ENCODE assay signal across 16 cellular contexts in the genomic region with DNA sequence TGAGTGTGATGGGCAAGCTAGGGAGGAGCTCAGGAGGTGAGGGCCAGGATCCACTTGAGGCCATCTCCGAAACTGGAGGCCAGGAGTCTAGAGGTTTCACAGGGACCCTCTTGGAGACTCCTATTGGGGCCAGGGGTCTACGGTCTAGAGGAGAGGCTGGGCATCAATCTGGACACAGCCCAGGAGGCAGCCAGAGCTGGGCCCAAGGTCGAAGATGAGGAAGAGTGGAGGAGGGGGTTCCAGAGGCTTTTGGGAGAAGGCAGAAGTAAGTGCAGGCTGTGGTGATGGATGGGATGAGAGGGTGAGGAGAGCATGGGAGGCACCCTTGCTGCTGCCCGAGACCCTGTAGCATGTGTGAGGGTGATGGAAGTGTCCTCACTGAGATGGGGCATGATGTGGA. TPM values are rescaled to one million over a fixed set of nuclear protein-coding genes. Genes with fewer than 3 reads are reported as not detected.
DNase-seq lines count a peak whose midpoint lies in the region; ATAC-seq and TF ChIP-seq lines count a peak whose summit lies in the region.
"Had no signal": no experiment of that assay in that cellular context is flagged by ENCODE, and none has a peak within 500 bp of the region (broad histone marks: within the 10 kb centered on the region; RNA-seq: fewer than 3 reads in every experiment).

No MANE protein-coding gene starts in this region.

- no peaks in the 10 kb centered on the region for H3K9me3 ChIP-seq in esophagus muscularis mucosa
- peaks cover 4% of the 10 kb centered on the region for H3K9me3 ChIP-seq in mesodermal cell (ENCODE audit: control insufficient read depth, low read length)
- no peaks in the 10 kb centered on the region for H3K9me3 ChIP-seq in CD8-positive, alpha-beta memory T cell (ENCODE audit: low read length)
- H3K9me3 ChIP-seq: SJSA1 had no signal

- TF ChIP-seq POLR2A in esophagus muscularis mucosa (IDR thresholded peaks at IDR 0.05; ENCODE audit: low read depth): no peak

- no peak for TF ChIP-seq EP300 in esophagus muscularis mucosa (IDR thresholded peaks at IDR 0.05)

- peaks cover 14 to 38% of the 10 kb centered on the region in 2 donors for H3K36me3 Mint-ChIP-seq in stimulated activated naive B cell treated with anti-CD40 and anti-IgM and Interleukin-4, amounts not matched to agents 10 μg/mL and 1 μg/mL and 100 μg/mL, for 72 hours
- H3K36me3 Mint-ChIP-seq in CD8-positive, alpha-beta memory T cell: no peaks in the 10 kb centered on the region

- peak; percentile 32 for DNase-seq in activated CD8-positive, alpha-beta memory T cell treated with anti-CD3 and anti-CD28 coated beads, Interleukin-2, amount 50 U/mL, for 48 hours
- DNase-seq in esophagus muscularis mucosa (ENCODE audit: extremely low spot score) (no peak), iPS-NIHi11 (ENCODE audit: low spot score) (no peak), medulla oblongata (ENCODE audit: extremely low spot score) (no peak)
- DNase-seq in stimulated activated naive B cell treated with anti-CD40 and anti-IgM and Interleukin-4, amounts not matched to agents 10 μg/mL and 1 μg/mL and 100 μg/mL, for 72 hours: no peak
- no peak for DNase-seq in CD8-positive, alpha-beta memory T cell
- DNase-seq: activated CD8-positive, alpha-beta T cell treated with anti-CD3 and anti-CD28 coated beads, Interleukin-2, amount 10 ng/mL, durations not matched to agents 7 days and 5 days; DND-41; HFFc6; Kasumi-1; NCI-H1092 treated with DMSO at 0.1 percent for 48 hours; NCI-H2107; NCI-H69 had no signal

- no peak for ATAC-seq in stimulated activated naive B cell treated with anti-CD40 and anti-IgM and Interleukin-4, amounts not matched to agents 10 μg/mL and 1 μg/mL and 100 μg/mL, for 72 hours (replicated peaks)
- no peak for ATAC-seq in HG02588 (IDR thresholded peaks at IDR 0.05; ENCODE audit: unreplicated experiment)
- ATAC-seq: activated CD8-positive, alpha-beta T cell treated with anti-CD3 and anti-CD28 coated beads, Interleukin-2, amount 10 ng/mL, durations not matched to agents 7 days and 5 days had no signal

- H3K4me3 ChIP-seq in esophagus muscularis mucosa (no peak overlapping the region), mesodermal cell (ENCODE audit: extremely low read depth, insufficient read depth, low read length, poor library complexity, severe bottlenecking) (no peak overlapping the region)
- no peak overlapping the region for H3K4me3 ChIP-seq in CD8-positive, alpha-beta memory T cell (ENCODE audit: low read length)
- H3K4me3 ChIP-seq: SJSA1 had no signal

- H3K4me1 Mint-ChIP-seq in stimulated activated naive B cell treated with anti-CD40 and anti-IgM and Interleukin-4, amounts not matched to agents 10 μg/mL and 1 μg/mL and 100 μg/mL, for 72 hours: peaks cover 36 to 60% of the 10 kb centered on the region in 2 donors
- H3K4me1 Mint-ChIP-seq in CD8-positive, alpha-beta memory T cell: no peaks in the 10 kb centered on the region

- H3K27ac Mint-ChIP-seq in stimulated activated naive B cell treated with anti-CD40 and anti-IgM and Interleukin-4, amounts not matched to agents 10 μg/mL and 1 μg/mL and 100 μg/mL, for 72 hours: peak overlapping the region; percentile 56
- peak overlapping the region in 1 of 8 donors; percentile 47 for H3K27ac Mint-ChIP-seq in CD8-positive, alpha-beta memory T cell
- H3K27ac Mint-ChIP-seq: activated CD8-positive, alpha-beta T cell treated with anti-CD3 and anti-CD28 coated beads, Interleukin-2, amount 10 ng/mL, durations not matched to agents 7 days and 5 days; HFFc6 had no signal

- peaks cover 1 to 4% of the 10 kb centered on the region in 2 donors for H3K9me3 Mint-ChIP-seq in stimulated activated naive B cell treated with anti-CD40 and anti-IgM and Interleukin-4, amounts not matched to agents 10 μg/mL and 1 μg/mL and 100 μg/mL, for 72 hours
- peaks cover 0 to 6% (median 0%) of the 10 kb centered on the region in 5 donors for H3K9me3 Mint-ChIP-seq in CD8-positive, alpha-beta memory T cell

- no peak for TF ChIP-seq CTCF in esophagus muscularis mucosa (IDR thresholded peaks at IDR 0.05)

- intact Hi-C loops in esophagus muscularis mucosa (cut with DNase I): no loop called here

- H3K36me3 ChIP-seq in esophagus muscularis mucosa (no peaks in the 10 kb centered on the region), mesodermal cell (ENCODE audit: control insufficient read depth, insufficient read depth, low read length) (no peaks in the 10 kb centered on the region)
- H3K36me3 ChIP-seq in CD8-positive, alpha-beta memory T cell (ENCODE audit: insufficient read depth, low read length): no peaks in the 10 kb centered on the region
- H3K36me3 ChIP-seq: SJSA1 had no signal

- 74% methylated on average over 4 of the region's 4 CpGs for WGBS in esophagus muscularis mucosa
- WGBS in mesodermal cell (ENCODE audit: insufficient coverage in 2 of 2), 2 experiments: 92 to 93% methylated on average over 4 of the region's 4 CpGs

- POLR2A ChIA-PET in CD8-positive, alpha-beta memory T cell (lab: Charles Lee): no interaction called here

- H3K27ac ChIP-seq in esophagus muscularis mucosa (replicated peaks in 1 of 4) (peak overlapping the region in 3 of 4 donors; percentile 34 to 75 (median 61)), mesodermal cell (ENCODE audit: low read depth, low read length, severe bottlenecking) (peak overlapping the region; percentile 66)
- no peak overlapping the region for H3K27ac ChIP-seq in CD8-positive, alpha-beta memory T cell (ENCODE audit: low read depth, low read length)
- H3K27ac ChIP-seq: SJSA1 had no signal

- CTCF ChIA-PET in CD8-positive, alpha-beta memory T cell (lab: Charles Lee): no interaction called here

- H3K27me3 ChIP-seq in esophagus muscularis mucosa: no peaks in the 10 kb centered on the region
- no peaks in the 10 kb centered on the region for H3K27me3 ChIP-seq in CD8-positive, alpha-beta memory T cell (ENCODE audit: insufficient read depth, low read length, poor library complexity, severe bottlenecking)
- H3K27me3 ChIP-seq: SJSA1 had no signal

- H3K4me1 ChIP-seq in esophagus muscularis mucosa (peaks cover 42 to 56% (median 46%) of the 10 kb centered on the region in 4 donors), mesodermal cell (ENCODE audit: control insufficient read depth, insufficient read depth, low read length, poor library complexity, severe bottlenecking) (peaks cover 33% of the 10 kb centered on the region)
- no peaks in the 10 kb centered on the region for H3K4me1 ChIP-seq in CD8-positive, alpha-beta memory T cell (ENCODE audit: insufficient read depth, low read length)

- no peak overlapping the region for H3K4me3 Mint-ChIP-seq in stimulated activated naive B cell treated with anti-CD40 and anti-IgM and Interleukin-4, amounts not matched to agents 10 μg/mL and 1 μg/mL and 100 μg/mL, for 72 hours
- no peak overlapping the region for H3K4me3 Mint-ChIP-seq in CD8-positive, alpha-beta memory T cell
- H3K4me3 Mint-ChIP-seq: activated CD8-positive, alpha-beta T cell treated with anti-CD3 and anti-CD28 coated beads, Interleukin-2, amount 10 ng/mL, durations not matched to agents 7 days and 5 days; HFFc6 had no signal

- peaks cover 8 to 24% of the 10 kb centered on the region in 2 donors for H3K27me3 Mint-ChIP-seq in stimulated activated naive B cell treated with anti-CD40 and anti-IgM and Interleukin-4, amounts not matched to agents 10 μg/mL and 1 μg/mL and 100 μg/mL, for 72 hours
- H3K27me3 Mint-ChIP-seq in CD8-positive, alpha-beta memory T cell: peaks cover 5 to 8% of the 10 kb centered on the region in 2 donors

RNA-seq across cellular contexts. Expression of a gene that starts 56.6 kb away (rescaled TPM):
- 10 to 100 TPM; 19.1 to 87.5 (median 45.3) TPM for total RNA-seq in esophagus muscularis mucosa
- 96.7 TPM for polyA plus RNA-seq in mesodermal cell (2013, experiment 1 of 2)
- 105 TPM for polyA plus RNA-seq in mesodermal cell (2013, experiment 2 of 2)
- total RNA-seq in CD8-positive, alpha-beta memory T cell: 1 to 10 TPM; 1.5 to 2.8 TPM
- polyA plus RNA-seq in CD8-positive, alpha-beta memory T cell: 0.06 TPM

Comparison
In these comparisons a context has a peak if more than half of its experiments do, and no peak if none do; other contexts are left out.
1. RNA of a gene that starts 56.6 kb away (total RNA-seq): 19.1 to 87.5 TPM in esophagus muscularis mucosa; 1.5 to 2.8 TPM in CD8-positive, alpha-beta memory T cell; every median in the first group is over 4 times any median in the second.